ENCODE assay signal across 12 cellular contexts in genomic region chr9:106878081-106878837, GRCh38. TPM values are rescaled to one million over a fixed set of nuclear protein-coding genes. Genes with fewer than 3 reads are reported as not detected.
DNase-seq lines count a peak whose midpoint lies in the region; ATAC-seq, FAIRE-seq and TF ChIP-seq lines count a peak whose summit lies in the region.
"Had no signal": no experiment of that assay in that cellular context is flagged by ENCODE, and none has a peak within 500 bp of the region (broad histone marks: within the 10 kb centered on the region; RNA-seq: fewer than 3 reads in every experiment).

No MANE protein-coding gene starts in this region.

- peak overlapping the region; percentile 10 for H2BK5ac ChIP-seq in IMR-90 (ENCODE audit: low read depth, low read length, poor library complexity, severe bottlenecking)

- H3K9me3 ChIP-seq in IMR-90 (ENCODE audit: control insufficient read depth, insufficient read depth, low read length): no peaks in the 10 kb centered on the region
- H3K9me3 ChIP-seq in subcutaneous abdominal adipose tissue (ENCODE audit: control insufficient read depth in 5 of 5, low read length in 5 of 5): no peaks in the 10 kb centered on the region
- H3K9me3 ChIP-seq in pancreas: no peaks in the 10 kb centered on the region
- H3K9me3 ChIP-seq: Caco-2 had no signal

- peak overlapping the region; percentile 13 for H3K18ac ChIP-seq in IMR-90 (ENCODE audit: low read depth, low read length)

- DNase-seq in IMR-90 (no peak), pancreas (no peak), NCI-H748 treated with DMSO at 0.1 percent for 48 hours (lab: John Stamatoyannopoulos, UW) (no peak), cerebellum (ENCODE audit: low spot score) (no peak), epidermal melanocyte (ENCODE audit: insufficient read length, low spot score) (no peak)
- DNase-seq: activated T-cell treated with anti-CD3 and anti-CD28 coated beads, Interleukin-2, amount 50 U/mL, for 1 hour; Caco-2; stimulated activated naive B cell treated with anti-CD40 and anti-IgM and Interleukin-4, amounts not matched to agents 10 μg/mL and 1 μg/mL and 100 μg/mL, for 72 hours had no signal

- peaks cover 24% of the 10 kb centered on the region for H3K4me1 ChIP-seq in IMR-90 (ENCODE audit: control insufficient read depth, insufficient read depth, low read length)
- H3K4me1 ChIP-seq in subcutaneous abdominal adipose tissue (ENCODE audit: control insufficient read depth in 5 of 5, insufficient read depth in 5 of 5, low read length in 5 of 5): peaks cover 6 to 42% (median 21%) of the 10 kb centered on the region in 5 donors
- no peaks in the 10 kb centered on the region for H3K4me1 ChIP-seq in pancreas

- no CpG with 5 or more reads among the region's 5 CpGs for WGBS in IMR-90 (ENCODE audit: extremely low coverage in 2 of 2, insufficient read length in 1 of 2), 2 experiments
- WGBS in pancreas, 2 donors: 76 to 79% methylated on average over 5 of the region's 5 CpGs

- no peak overlapping the region for H2AK9ac ChIP-seq in IMR-90 (replicated peaks; ENCODE audit: low read depth, low read length, poor library complexity)

- H2BK20ac ChIP-seq in IMR-90 (ENCODE audit: low read depth, low read length): peak overlapping the region; percentile 17; the same call in 1 of the 2 replicates

- no peak overlapping the region for H4K91ac ChIP-seq in IMR-90 (ENCODE audit: insufficient read depth, low read depth, low read length)

- H2BK120ac ChIP-seq in IMR-90 (ENCODE audit: low read depth, low read length): peak overlapping the region; percentile 12; the same call in 1 of the 2 replicates

- CTCF ChIA-PET in IMR-90 (lab: Yijun Ruan, JAX): no interaction called here

- no peak overlapping the region for H3K4me2 ChIP-seq in IMR-90 (ENCODE audit: low read depth, low read length)

- intact Hi-C loops in IMR-90 (cut with micrococcal nuclease) (loop anchor here (2.0 kb wide), 1 partner anchor 13 kb away; no protein-coding TSS in a partner anchor), pancreas (cut with DNase I) (no loop called here)

- dilution Hi-C loops in IMR-90 (cut with HindIII; ENCODE audit: low sequenced_read_pairs, unreplicated experiment): no loop called here

- 0 out of 4 replicates have a peak overlapping the region, but pooled peaks of 1 of the 2 experiments have one; percentile 13 for H4K8ac ChIP-seq in IMR-90 (ENCODE audit: low read depth in 2 of 2, low read length in 2 of 2)

- no peak overlapping the region for H3K56ac ChIP-seq in IMR-90 (ENCODE audit: extremely low read depth, insufficient read depth, low read length)

- TF ChIP-seq RAD21 in IMR-90 (IDR thresholded peaks at IDR 0.05; ENCODE audit: low read length): no peak

- no peak for TF ChIP-seq POLR2A in IMR-90 (IDR thresholded peaks at IDR 0.05; ENCODE audit: low read depth, low read length)

- H3K14ac ChIP-seq in IMR-90 (replicated peaks; ENCODE audit: low read depth, low read length): peak overlapping the region; percentile 47; the same call in 1 of the 2 replicates

- ATAC-seq in IMR-90 (ENCODE audit: low read depth) (peak; percentile 27; the same call in 1 of the 2 replicates), pancreas (no peak)
- ATAC-seq: stimulated activated naive B cell treated with anti-CD40 and anti-IgM and Interleukin-4, amounts not matched to agents 10 μg/mL and 1 μg/mL and 100 μg/mL, for 72 hours had no signal

- no peaks in the 10 kb centered on the region for H3K36me3 ChIP-seq in IMR-90 (ENCODE audit: control insufficient read depth, insufficient read depth, low read length)
- no peaks in the 10 kb centered on the region for H3K36me3 ChIP-seq in subcutaneous abdominal adipose tissue (ENCODE audit: control insufficient read depth in 5 of 5, insufficient read depth in 5 of 5, low read length in 5 of 5)
- no peaks in the 10 kb centered on the region for H3K36me3 ChIP-seq in pancreas

- no peak overlapping the region for H3K23ac ChIP-seq in IMR-90 (ENCODE audit: low read depth, low read length)

- no peak overlapping the region for H2AFZ ChIP-seq in IMR-90 (replicated peaks; ENCODE audit: low read length, poor library complexity)

- TF ChIP-seq CTCF in IMR-90 (conservative IDR thresholded peaks at IDR 0.05; ENCODE audit: low read depth, low read length) (no peak), pancreas (IDR thresholded peaks at IDR 0.05) (no peak)

- peaks cover 5% of the 10 kb centered on the region for H4K20me1 ChIP-seq in IMR-90 (ENCODE audit: insufficient read depth, low read length)

- H2AK5ac ChIP-seq in IMR-90 (ENCODE audit: low read depth, low read length): peak overlapping the region; percentile 40; the same call in 1 of the 2 replicates

- H3K27ac ChIP-seq in IMR-90 (ENCODE audit: insufficient read depth, low read length): peak overlapping the region; percentile 36; the same call in 1 of the 2 replicates
- H3K27ac ChIP-seq in cingulate gyrus (ENCODE audit: low read depth, low read length): peak overlapping the region; percentile 57
- peak overlapping the region; percentile 59 for H3K27ac ChIP-seq in layer of hippocampus (ENCODE audit: low read depth, low read length)
- H3K27ac ChIP-seq in subcutaneous abdominal adipose tissue (ENCODE audit: low read depth, low read length): peak overlapping the region; percentile 38
- peak overlapping the region in 1 of 4 donors; percentile 14 for H3K27ac ChIP-seq in pancreas

- H3K9ac ChIP-seq in IMR-90 (ENCODE audit: low read depth, low read length): no peak overlapping the region
- no peak overlapping the region for H3K9ac ChIP-seq in subcutaneous abdominal adipose tissue (ENCODE audit: low read length in 5 of 5)

- POLR2A ChIA-PET in IMR-90 (lab: Charles Lee; ENCODE audit: unreplicated experiment): interaction anchor here (0.6 to 0.7 kb wide), 3 partner anchors 13 to 133 kb away, joined by 6 to 24 read pairs (median 6); no protein-coding TSS in a partner anchor

- peaks cover 12% of the 10 kb centered on the region for H3K9me1 ChIP-seq in IMR-90 (ENCODE audit: insufficient read depth, low read length)

- peaks cover 41 to 64% of the 10 kb centered on the region in 2 experiments for H3K79me1 ChIP-seq in IMR-90 (ENCODE audit: low read depth in 1 of 2, low read length in 2 of 2)

- H4K5ac ChIP-seq in IMR-90 (ENCODE audit: low read depth, low read length): peak overlapping the region; percentile 75; the same call in 1 of the 2 replicates

- H3K27me3 ChIP-seq in IMR-90 (ENCODE audit: control insufficient read depth, insufficient read depth, low read length): no peaks in the 10 kb centered on the region
- H3K27me3 ChIP-seq in layer of hippocampus (ENCODE audit: control insufficient read depth, insufficient read depth, low read length): no peaks in the 10 kb centered on the region
- no peaks in the 10 kb centered on the region for H3K27me3 ChIP-seq in subcutaneous abdominal adipose tissue (ENCODE audit: control insufficient read depth in 5 of 5, insufficient read depth in 4 of 5, low read length in 5 of 5)
- H3K27me3 ChIP-seq in pancreas: no peaks in the 10 kb centered on the region

- H3K4ac ChIP-seq in IMR-90 (ENCODE audit: low read depth, low read length): peak overlapping the region; percentile 20; the same call in 1 of the 2 replicates

- no peak overlapping the region for H3K4me3 ChIP-seq in IMR-90 (ENCODE audit: insufficient read depth, low read depth, low read length)
- H3K4me3 ChIP-seq in subcutaneous abdominal adipose tissue (ENCODE audit: low read depth in 1 of 5, low read length in 5 of 5): no peak overlapping the region
- no peak overlapping the region for H3K4me3 ChIP-seq in pancreas
- H3K4me3 ChIP-seq: GM12878 had no signal

- BruUV-seq in IMR-90 (replicated peaks; lab: Mats Ljungman, UMichigan): no TSS peak

- in situ Hi-C loops in IMR-90 (cut with MboI; ENCODE audit: low sequenced_read_pairs): loop anchor here (25.0 kb wide), 2 partner anchors 409 to 859 kb away; partner anchors contain the start of gene RAD23B

- H2BK15ac ChIP-seq in IMR-90 (ENCODE audit: low read depth, low read length): peak overlapping the region; percentile 25; the same call in 1 of the 3 replicates

- FAIRE-seq in pancreas (lab: Jason Lieb, UNC): no peak
- FAIRE-seq: GM12878 had no signal

TF ChIP-seq in IMR-90, 13 proteins besides CTCF, POLR2A, EP300 and RAD21 (continues in another document):
- no peak for TF ChIP-seq NFE2L2 (IDR thresholded peaks at IDR 0.05; ENCODE audit: low read depth, low read length)
- TF ChIP-seq CEBPB (IDR thresholded peaks at IDR 0.05; ENCODE audit: low read depth, low read length): no peak
- no peak for TF ChIP-seq RFX5 (IDR thresholded peaks at IDR 0.05; ENCODE audit: low read depth, low read length)
- TF ChIP-seq SMC3 (IDR thresholded peaks at IDR 0.05; ENCODE audit: low read depth, low read length): no peak
- TF ChIP-seq MAFK (IDR thresholded peaks at IDR 0.05; ENCODE audit: low read depth, low read length): no peak
- TF ChIP-seq MXI1 (IDR thresholded peaks at IDR 0.05; ENCODE audit: borderline replicate concordance, low read depth, low read length): no peak
- TF ChIP-seq ELK1 (IDR thresholded peaks at IDR 0.05; ENCODE audit: borderline replicate concordance, low read depth, low read length): no peak
- no peak for TF ChIP-seq BHLHE40 (IDR thresholded peaks at IDR 0.05; ENCODE audit: low read depth, low read length)
- TF ChIP-seq CHD1 (IDR thresholded peaks at IDR 0.05; ENCODE audit: low read depth, low read length): no peak
- no peak for TF ChIP-seq FOS (IDR thresholded peaks at IDR 0.05; ENCODE audit: low read depth, low read length)
- no peak for TF ChIP-seq RCOR1 (IDR thresholded peaks at IDR 0.05; ENCODE audit: insufficient replicate concordance, low read length)

RNA-seq across cellular contexts. Expression of gene ZNF462, which starts 15.3 kb away (rescaled TPM):
- total RNA-seq in IMR-90 (2012; rRNA removed) (16.1 and 18.8 TPM in 2 replicates), pancreas (10 to 100 TPM in 1 of 6 donors, 1 to 10 TPM in 5; 3.2 to 12.6 (median 4.9) TPM), cerebellum (102 TPM)
- polyA plus RNA-seq in IMR-90 (2012; rRNA removed) (6.1 and 7.8 TPM in 2 replicates), pancreas (1 to 10 TPM; 1.6 to 1.7 TPM)
- 2.6 TPM in 2 replicates for polyA plus RNA-seq in IMR-90 (2012; cell fraction: cytosol; rRNA removed)
- 5.7 and 10.1 TPM in 2 replicates for polyA plus RNA-seq in IMR-90 (2012; cell fraction: nucleus; rRNA removed; ENCODE audit: low replicate concordance)
